In the genomic region with DNA sequence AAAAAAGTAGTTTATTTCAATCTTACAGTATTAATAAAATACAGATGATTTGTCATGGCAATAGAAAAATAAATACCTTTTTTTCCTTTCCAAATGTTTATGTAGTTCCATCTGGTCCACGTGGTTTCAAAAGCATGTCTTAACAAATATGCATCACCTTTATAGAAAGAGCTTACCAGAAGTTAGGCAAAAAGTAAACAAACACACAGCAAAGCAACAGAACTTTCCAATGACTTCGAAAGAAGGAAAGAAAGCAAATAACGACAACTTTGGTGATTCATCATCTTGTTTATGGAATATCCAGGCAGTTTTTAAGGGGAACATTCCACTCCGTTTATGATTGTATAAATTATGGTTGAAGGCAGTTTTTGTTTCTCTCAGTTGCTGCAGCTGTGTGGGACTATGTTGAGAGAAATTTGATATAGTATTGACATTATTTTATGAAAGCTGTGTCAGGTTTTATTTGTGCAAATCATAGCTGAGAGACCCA, we compare ENCODE assay signal across 24 cellular contexts.
"Had no signal": no experiment of that assay in that cellular context is flagged by ENCODE, and none has a peak within 500 bp of the region (broad histone marks: within the 10 kb centered on the region; RNA-seq: fewer than 3 reads in every experiment).

No MANE protein-coding gene starts in this region.

- H3K27me3 ChIP-seq: colonic mucosa, esophagus muscularis mucosa, gastrocnemius medialis, heart right ventricle, left lung had no signal

- ATAC-seq: effector memory CD8-positive, alpha-beta T cell; gastrocnemius medialis; heart right ventricle; left cardiac atrium; left lung; left ventricle myocardium superior; mucosa of descending colon; naive thymus-derived CD8-positive, alpha-beta T cell had no signal

- H3K4me1 ChIP-seq: colonic mucosa, esophagus muscularis mucosa, gastrocnemius medialis, heart right ventricle, left lung had no signal

- H3K27ac ChIP-seq: colonic mucosa, esophagus muscularis mucosa, gastrocnemius medialis, heart right ventricle, left lung had no signal

- H3K9me3 ChIP-seq: colonic mucosa, esophagus muscularis mucosa, gastrocnemius medialis, heart right ventricle, left lung, mucosa of descending colon had no signal

- FAIRE-seq: endothelial cell of umbilical vein, islet of Langerhans, keratinocyte had no signal

- DNase-seq: colonic mucosa; cortex of kidney; effector CD8-positive, alpha-beta T cell; effector memory CD8-positive, alpha-beta T cell; endodermal cell; foreskin fibroblast; foreskin melanocyte; gastrocnemius medialis; glutamatergic neuron; head of caudate nucleus; heart right ventricle; hippocampal formation; left cardiac atrium; left lung; left ventricle myocardium superior; mesenchymal stem cell; mucosa of descending colon; naive B cell; naive thymus-derived CD8-positive, alpha-beta T cell had no signal

- H3K36me3 ChIP-seq: colonic mucosa, esophagus muscularis mucosa, gastrocnemius medialis, heart right ventricle, left lung had no signal

- H3K4me3 ChIP-seq: colonic mucosa, esophagus muscularis mucosa, gastrocnemius medialis, heart right ventricle, left lung, lung, mucosa of descending colon had no signal
